20 cellular contexts compared by ENCODE assay signal in the genomic region with DNA sequence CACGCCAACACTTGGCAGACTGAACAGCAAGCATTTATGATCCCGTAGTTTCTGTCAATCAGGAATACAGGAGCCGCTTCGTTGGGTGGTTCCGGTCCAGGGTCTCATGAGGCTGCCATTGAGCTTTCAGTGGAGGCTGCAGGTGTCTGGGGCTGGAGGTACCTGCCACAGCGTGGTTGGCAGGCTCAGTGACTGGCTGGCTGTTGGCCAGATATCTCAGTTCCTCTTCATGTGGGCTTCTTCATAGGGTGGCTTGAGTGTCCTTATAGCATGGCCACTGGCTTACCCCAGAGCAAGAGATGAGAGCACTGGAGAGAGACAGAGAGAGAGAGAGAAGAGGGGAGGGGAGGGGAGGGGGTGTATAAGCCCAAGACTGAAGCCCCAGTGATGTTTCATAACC. TPM values are rescaled to one million over a fixed set of nuclear protein-coding genes. Genes with fewer than 3 reads are reported as not detected.
DNase-seq lines count a peak whose midpoint lies in the region; ATAC-seq and TF ChIP-seq lines count a peak whose summit lies in the region.
"Had no signal": no experiment of that assay in that cellular context is flagged by ENCODE, and none has a peak within 500 bp of the region (broad histone marks: within the 10 kb centered on the region; RNA-seq: fewer than 3 reads in every experiment).

No MANE protein-coding gene starts in this region.

- no peaks in the 10 kb centered on the region for H3K27me3 Mint-ChIP-seq in CD4-positive, CD25-positive, alpha-beta regulatory T cell
- H3K27me3 Mint-ChIP-seq in T-helper 17 cell (no peaks in the 10 kb centered on the region), endothelial cell (ENCODE audit: unreplicated experiment) (no peaks in the 10 kb centered on the region)
- H3K27me3 Mint-ChIP-seq: activated CD4-positive, alpha-beta T cell treated with anti-CD3 and anti-CD28 coated beads, Interleukin-2, amount 10 ng/mL, durations not matched to agents 7 days and 5 days had no signal

- H3K79me2 ChIP-seq in DND-41 (ENCODE audit: insufficient read depth, low read length): peaks cover 95% of the 10 kb centered on the region

- H4K20me1 ChIP-seq in DND-41 (ENCODE audit: insufficient read depth, low read length): peaks cover 76% of the 10 kb centered on the region

- peaks cover 9 to 85% (median 42%) of the 10 kb centered on the region in 4 donors for H3K4me1 Mint-ChIP-seq in CD4-positive, CD25-positive, alpha-beta regulatory T cell
- peaks cover 41% of the 10 kb centered on the region for H3K4me1 Mint-ChIP-seq in T-helper 17 cell
- H3K4me1 Mint-ChIP-seq in endothelial cell (ENCODE audit: unreplicated experiment): peaks cover 5% of the 10 kb centered on the region

- TF ChIP-seq CTCF in DND-41 (IDR thresholded peaks at IDR 0.05; ENCODE audit: borderline replicate concordance, extremely low read depth, low read length, poor library complexity, severe bottlenecking): no peak
- no peak for TF ChIP-seq CTCF in endothelial cell (IDR thresholded peaks at IDR 0.05; ENCODE audit: unreplicated experiment)

- H3K27me3 ChIP-seq in CD4-positive, CD25-positive, alpha-beta regulatory T cell (ENCODE audit: control insufficient read depth, insufficient read depth, low read length): no peaks in the 10 kb centered on the region
- H3K27me3 ChIP-seq in DND-41 (ENCODE audit: insufficient read depth, low read length, poor library complexity): no peaks in the 10 kb centered on the region
- H3K27me3 ChIP-seq: foreskin keratinocyte, SJCRH30, upper lobe of left lung had no signal

- no peak overlapping the region for H3K4me2 ChIP-seq in DND-41 (ENCODE audit: insufficient read depth, low read length)

- no peak for ATAC-seq in CD4-positive, CD25-positive, alpha-beta regulatory T cell (ENCODE audit: low read depth in 2 of 2)
- peak; percentile 11; the same call in 1 of the 3 replicates for ATAC-seq in DND-41 (ENCODE audit: insufficient read depth, low read depth)
- ATAC-seq in T-helper 17 cell: no peak
- no peak for ATAC-seq in GM21526 (IDR thresholded peaks at IDR 0.05; ENCODE audit: low FRiP score, unreplicated experiment)
- ATAC-seq: activated T-cell treated with anti-CD3 and anti-CD28 coated beads, Interleukin-2, amount 50 U/mL, for 72 hours had no signal

- H3K27ac Mint-ChIP-seq in CD4-positive, CD25-positive, alpha-beta regulatory T cell: peak overlapping the region in 2 of 3 donors; percentile 34 to 65
- H3K27ac Mint-ChIP-seq in T-helper 17 cell (peak overlapping the region; percentile 60), endothelial cell (ENCODE audit: unreplicated experiment) (no peak overlapping the region)
- H3K27ac Mint-ChIP-seq: activated CD4-positive, alpha-beta T cell treated with anti-CD3 and anti-CD28 coated beads, Interleukin-2, amount 10 ng/mL, durations not matched to agents 7 days and 5 days had no signal

- H3K9me3 ChIP-seq in CD4-positive, CD25-positive, alpha-beta regulatory T cell (ENCODE audit: control insufficient read depth in 2 of 2, low read length in 2 of 2): no peaks in the 10 kb centered on the region
- H3K9me3 ChIP-seq in DND-41 (ENCODE audit: insufficient read depth, low read length, severe bottlenecking) (no peaks in the 10 kb centered on the region), T-helper 17 cell (ENCODE audit: control insufficient read depth, low read length, poor library complexity, severe bottlenecking) (no peaks in the 10 kb centered on the region)
- H3K9me3 ChIP-seq: left ventricle myocardium inferior, SJCRH30, upper lobe of left lung had no signal

- H3K9ac ChIP-seq in DND-41 (ENCODE audit: low read depth, low read length): no peak overlapping the region

- peaks cover 29% of the 10 kb centered on the region for H3K36me3 ChIP-seq in CD4-positive, CD25-positive, alpha-beta regulatory T cell (ENCODE audit: control insufficient read depth, insufficient read depth, low read length)
- H3K36me3 ChIP-seq in DND-41 (ENCODE audit: insufficient read depth, low read length): peaks cover 37% of the 10 kb centered on the region
- H3K36me3 ChIP-seq: left ventricle myocardium inferior, SJCRH30, upper lobe of left lung had no signal

- H3K27ac ChIP-seq in CD4-positive, CD25-positive, alpha-beta regulatory T cell (ENCODE audit: insufficient read depth, low read length, poor library complexity, severe bottlenecking): peak overlapping the region; percentile 23
- H3K27ac ChIP-seq in DND-41 (ENCODE audit: low read length): no peak overlapping the region
- H3K27ac ChIP-seq: foreskin keratinocyte, left ventricle myocardium inferior, SJCRH30, skin epidermis, upper lobe of left lung had no signal

- peak overlapping the region in 3 of 4 donors; percentile 12 to 67 (median 31) for H3K4me3 Mint-ChIP-seq in CD4-positive, CD25-positive, alpha-beta regulatory T cell
- no peak overlapping the region for H3K4me3 Mint-ChIP-seq in T-helper 17 cell
- H3K4me3 Mint-ChIP-seq in endothelial cell (ENCODE audit: unreplicated experiment): no peak overlapping the region
- H3K4me3 Mint-ChIP-seq: activated CD4-positive, alpha-beta T cell treated with anti-CD3 and anti-CD28 coated beads, Interleukin-2, amount 10 ng/mL, durations not matched to agents 7 days and 5 days; activated T-cell treated with anti-CD3 and anti-CD28 coated beads, Interleukin-2, amount 50 U/mL, for 72 hours had no signal

- no peak overlapping the region for H3K4me3 ChIP-seq in CD4-positive, CD25-positive, alpha-beta regulatory T cell (ENCODE audit: low read depth, low read length)
- H3K4me3 ChIP-seq in DND-41 (ENCODE audit: low read depth in 1 of 2, low read length in 2 of 2): no peak overlapping the region
- H3K4me3 ChIP-seq: left ventricle myocardium inferior, SJCRH30, skin epidermis, upper lobe of left lung had no signal

- no peak overlapping the region for H2AFZ ChIP-seq in DND-41 (ENCODE audit: low read depth, low read length)

- H3K4me1 ChIP-seq in CD4-positive, CD25-positive, alpha-beta regulatory T cell (ENCODE audit: control insufficient read depth, insufficient read depth, low read length, poor library complexity, severe bottlenecking): peaks cover 40% of the 10 kb centered on the region
- no peaks in the 10 kb centered on the region for H3K4me1 ChIP-seq in DND-41 (ENCODE audit: insufficient read depth, low read length)
- H3K4me1 ChIP-seq: foreskin keratinocyte, left ventricle myocardium inferior, SJCRH30 had no signal

- H3K9me3 Mint-ChIP-seq in CD4-positive, CD25-positive, alpha-beta regulatory T cell: no peaks in the 10 kb centered on the region
- no peaks in the 10 kb centered on the region for H3K9me3 Mint-ChIP-seq in endothelial cell (ENCODE audit: unreplicated experiment)
- H3K9me3 Mint-ChIP-seq: activated CD4-positive, alpha-beta T cell treated with anti-CD3 and anti-CD28 coated beads, Interleukin-2, amount 10 ng/mL, durations not matched to agents 7 days and 5 days; activated T-cell treated with anti-CD3 and anti-CD28 coated beads, Interleukin-2, amount 50 U/mL, for 72 hours had no signal

- peaks cover 19% of the 10 kb centered on the region for H3K36me3 Mint-ChIP-seq in CD4-positive, CD25-positive, alpha-beta regulatory T cell
- H3K36me3 Mint-ChIP-seq in T-helper 17 cell (ENCODE audit: low read depth) (peaks cover 4% of the 10 kb centered on the region), endothelial cell (ENCODE audit: low read depth, unreplicated experiment) (no peaks in the 10 kb centered on the region)

- no peak for DNase-seq in CD4-positive, CD25-positive, alpha-beta regulatory T cell
- DNase-seq in DND-41 (no peak), T-helper 17 cell (no peak), left kidney (ENCODE audit: low read depth, low spot score) (peak; percentile 20), DMS114 treated with DMSO at 0.1 percent for 48 hours (lab: John Stamatoyannopoulos, UW; ENCODE audit: unreplicated experiment) (no peak), GDM1 (lab: John Stamatoyannopoulos, UW) (no peak), endothelial cell (ENCODE audit: low spot score) (no peak)
- DNase-seq: activated CD4-positive, alpha-beta T cell treated with anti-CD3 and anti-CD28 coated beads, Interleukin-2, amount 10 ng/mL, durations not matched to agents 7 days and 5 days; activated T-cell treated with anti-CD3 and anti-CD28 coated beads, Interleukin-2, amount 50 U/mL, for 72 hours; aorta; foreskin keratinocyte; KG1; left ventricle myocardium inferior; NCI-H1436; NCI-H226; SJCRH30; T-helper 9 cell; upper lobe of left lung had no signal

RNA-seq across cellular contexts. Expression of gene PIK3CD, which starts 29.3 kb away (rescaled TPM):
- total RNA-seq in CD4-positive, CD25-positive, alpha-beta regulatory T cell: 187 TPM
- polyA plus RNA-seq in CD4-positive, CD25-positive, alpha-beta regulatory T cell: 10 to 100 TPM; 47.3 to 63.2 (median 52.5) TPM
- total RNA-seq in T-helper 17 cell (100 to 1,000 TPM; 177 to 204 TPM), endothelial cell (ENCODE audit: unreplicated experiment) (30.3 TPM)

Comparison
In these comparisons a context has a peak if more than half of its experiments do, and no peak if none do; other contexts are left out.
1. H3K4me3 Mint-ChIP-seq: peak in CD4-positive, CD25-positive, alpha-beta regulatory T cell (3 of 4); none in T-helper 17 cell (single experiment) and endothelial cell (single experiment).